Comparison of ENCODE assay signal across 8 cellular contexts in the genomic region with DNA sequence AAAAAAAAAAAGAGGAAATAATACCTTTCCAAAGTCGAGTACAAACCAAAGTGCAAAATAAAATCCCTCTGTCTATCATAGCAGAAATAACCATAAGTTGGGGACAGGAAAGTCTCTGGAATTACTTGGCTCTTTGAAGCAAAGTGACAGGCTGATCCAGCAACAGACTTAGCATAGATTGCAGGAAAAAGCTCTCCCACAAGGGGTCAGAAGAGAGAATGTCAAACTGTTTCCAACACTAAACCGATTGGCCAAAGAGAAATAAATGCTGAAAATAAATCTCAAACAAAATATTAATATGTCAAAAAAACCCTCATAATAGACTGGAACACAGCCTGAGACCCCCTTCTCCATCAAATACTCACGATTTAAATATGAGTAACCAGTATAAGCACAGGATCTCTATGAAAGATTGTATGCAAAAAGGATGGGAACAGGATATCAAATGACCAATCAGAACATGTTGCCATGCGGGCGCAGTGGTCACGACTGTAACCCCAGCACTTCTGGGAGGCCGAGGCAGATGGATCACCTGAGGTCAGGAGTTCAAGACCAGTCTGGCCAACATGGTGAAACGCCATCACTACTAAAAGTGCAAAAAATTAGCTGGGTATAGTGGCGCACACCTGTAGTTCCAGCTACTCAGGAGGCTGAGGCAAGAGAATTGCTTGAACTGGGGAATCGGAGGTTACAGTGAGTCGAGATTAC.
A peak's percentile ranks its signal among the peaks of the same experiment; 100 is the strongest.
DNase-seq lines count a peak whose midpoint lies in the region; TF ChIP-seq lines count a peak whose summit lies in the region.

No MANE protein-coding gene starts in this region.

- no peaks in the 10 kb centered on the region for H3K9me3 ChIP-seq in OCI-LY3 (ENCODE audit: insufficient read depth, low read length)
- H3K9me3 ChIP-seq in suprapubic skin, result no peaks in the 10 kb centered on the region

- no peaks in the 10 kb centered on the region for H4K20me1 ChIP-seq in OCI-LY3 (ENCODE audit: insufficient read depth, low read length)

- H3K27ac ChIP-seq in OCI-LY3 (ENCODE audit: low read length) (no peak overlapping the region), suprapubic skin (no peak overlapping the region), substantia nigra (ENCODE audit: low read depth, low read length, poor library complexity, severe bottlenecking) (no peak overlapping the region)

- no peaks in the 10 kb centered on the region for H3K79me2 ChIP-seq in OCI-LY3 (ENCODE audit: low read length)

- TF ChIP-seq POLR2A in suprapubic skin (IDR thresholded peaks at IDR 0.05), result no peak

- H3K4me2 ChIP-seq in OCI-LY3 (ENCODE audit: low read length), result no peak overlapping the region

- no peak for DNase-seq in AG10803 (ENCODE audit: low read depth)
- peak; percentile 7 for DNase-seq in GM13977 (ENCODE audit: low spot score)
- DNase-seq in fibroblast of the conjunctiva (ENCODE audit: low read depth), result peak; percentile 1
- DNase-seq in suprapubic skin (ENCODE audit: low spot score in 2 of 2), result no peak
- no peak for DNase-seq in NCI-H2029 treated with DMSO at 0.1 percent for 48 hours (lab: John Stamatoyannopoulos, UW)
- DNase-seq in substantia nigra (lab: John Stamatoyannopoulos, UW), result no peak
- DNase-seq in Ammon's horn (ENCODE audit: low spot score), result no peak

- in situ Hi-C loops in GM13977 (cut with MboI; ENCODE audit: low pct_unique_long_range_greater_than_20kb, low sequenced_read_pairs, unreplicated experiment), result no loop called here

- WGBS in suprapubic skin, result 91% methylated on average over 11 of the region's 11 CpGs

- no peak for TF ChIP-seq EP300 in suprapubic skin (IDR thresholded peaks at IDR 0.05)

- H3K36me3 ChIP-seq in OCI-LY3 (replicated peaks; ENCODE audit: low read depth, low read length), result no peaks in the 10 kb centered on the region
- no peaks in the 10 kb centered on the region for H3K36me3 ChIP-seq in suprapubic skin

- H3K4me3 ChIP-seq in AG10803 (ENCODE audit: low read length) (no peak overlapping the region), OCI-LY3 (ENCODE audit: low read length) (no peak overlapping the region), suprapubic skin (no peak overlapping the region)

- TF ChIP-seq CTCF in AG10803 (conservative IDR thresholded peaks at IDR 0.05; ENCODE audit: low read length), result peak; percentile 30
- TF ChIP-seq CTCF in GM13977 (IDR thresholded peaks at IDR 0.05; ENCODE audit: extremely low read depth, insufficient read depth, missing control alignments), result peak; percentile 59
- TF ChIP-seq CTCF in OCI-LY3 (IDR thresholded peaks at IDR 0.05; ENCODE audit: low read depth, low read length), result peak; percentile 54
- peak in 1 of 2 donors; percentile 7 for TF ChIP-seq CTCF in suprapubic skin (IDR thresholded peaks at IDR 0.05)

- no peaks in the 10 kb centered on the region for H3K4me1 ChIP-seq in OCI-LY3 (ENCODE audit: low read length)
- H3K4me1 ChIP-seq in suprapubic skin, result no peaks in the 10 kb centered on the region

- no peaks in the 10 kb centered on the region for H3K27me3 ChIP-seq in OCI-LY3 (ENCODE audit: low read depth, low read length)
- no peaks in the 10 kb centered on the region for H3K27me3 ChIP-seq in suprapubic skin

- no peak overlapping the region for H3K9ac ChIP-seq in OCI-LY3 (ENCODE audit: low read length)

- no peak overlapping the region for H2AFZ ChIP-seq in OCI-LY3 (ENCODE audit: low read depth, low read length)

Comparison
In these comparisons a context has a peak if more than half of its experiments do, and no peak if none do; other contexts are left out.
1. DNase-seq: peak in GM13977 (single experiment) and fibroblast of the conjunctiva (single experiment); none in AG10803 (single experiment), suprapubic skin (0 of 2), NCI-H2029 treated with DMSO at 0.1 percent for 48 hours (single experiment), substantia nigra (0 of 49) and Ammon's horn (single experiment).